Comparison of ENCODE assay signal across 8 cellular contexts in the genomic region with DNA sequence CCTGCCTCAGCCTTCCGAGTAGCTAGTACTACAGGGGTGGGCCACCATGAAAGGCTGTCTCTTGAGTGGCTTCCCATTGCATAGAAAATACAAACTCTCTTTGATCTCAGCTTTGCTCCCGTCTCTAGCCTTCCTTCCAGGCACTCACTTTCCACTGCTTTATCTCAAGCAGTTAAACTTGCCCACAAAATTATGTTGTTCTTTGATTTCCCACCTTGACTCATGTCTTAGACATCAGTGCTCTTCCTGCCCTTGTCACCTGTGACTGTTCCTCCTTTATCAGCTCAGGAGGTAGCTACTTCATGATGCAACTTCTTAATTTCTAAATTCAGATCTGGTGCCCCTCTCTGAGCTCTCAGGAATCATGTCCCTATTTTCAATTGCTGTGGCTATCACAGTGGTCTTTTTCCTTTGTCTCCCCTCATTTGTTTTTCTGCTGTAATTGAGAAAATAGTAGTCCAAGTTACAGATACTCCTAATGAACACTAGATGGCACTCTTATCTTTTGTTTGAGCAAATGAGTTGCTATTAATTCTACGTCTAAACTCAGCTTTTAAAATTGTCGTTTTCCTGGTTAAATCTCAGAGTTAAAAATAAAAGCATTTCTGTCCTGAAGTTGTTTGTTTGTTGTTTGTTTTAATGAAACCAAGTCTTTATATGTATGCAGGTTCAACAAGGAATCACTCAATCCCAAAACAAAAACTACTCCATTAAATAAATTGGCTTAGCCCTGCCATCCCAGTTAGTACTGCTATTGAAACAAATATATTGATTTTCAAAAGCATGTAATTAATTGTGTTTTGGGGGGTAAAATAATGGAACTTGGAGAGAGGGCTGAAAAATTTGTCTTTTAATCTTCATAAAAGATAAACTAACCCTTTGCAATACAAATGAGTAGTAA. TPM values are rescaled to one million over a fixed set of nuclear protein-coding genes. Genes with fewer than 3 reads are reported as not detected.
A peak's percentile ranks its signal among the peaks of the same experiment; 100 is the strongest.
DNase-seq lines count a peak whose midpoint lies in the region; ATAC-seq, FAIRE-seq and TF ChIP-seq lines count a peak whose summit lies in the region.

No MANE protein-coding gene starts in this region.

- peak; percentile 92 for FAIRE-seq in GM12878 (lab: Jason Lieb, UNC)

- no peaks in the 10 kb centered on the region for H3K4me1 ChIP-seq in GM12878 (ENCODE audit: control insufficient read depth, insufficient read depth, low read length)

- no peak overlapping the region for H3K4me3 ChIP-seq in BJ (ENCODE audit: low read depth, low read length)
- H3K4me3 ChIP-seq in GM12878, result no peak overlapping the region

- CTCF ChIA-PET in BJ (lab: Yijun Ruan, JAX) (interaction anchor here (0.6 to 7.4 kb wide), 33 partner anchors 8 to 767 kb away, joined by 3 to 207 read pairs (median 4); partner anchors contain the start of gene ESCO1), GM12878 (lab: Yijun Ruan, JAX) (interaction anchor here (0.5 to 4.4 kb wide), 21 partner anchors 9 to 764 kb away, joined by 3 to 53 read pairs (median 3); no protein-coding TSS in a partner anchor)

- no peaks in the 10 kb centered on the region for H4K20me1 ChIP-seq in GM12878 (ENCODE audit: control insufficient read depth, insufficient read depth)

- RAD21 ChIA-PET in GM12878 (lab: Charles Lee; ENCODE audit: unreplicated experiment), result interaction anchor here (0.6 to 2.0 kb wide), 9 partner anchors 14 to 1368 kb away, joined by 3 to 6 read pairs (median 3); no protein-coding TSS in a partner anchor

- TF ChIP-seq CTCF in BJ (IDR thresholded peaks at IDR 0.05; ENCODE audit: insufficient read depth, low read depth, low read length), result peak; percentile 61
- peak; percentile 36 to 67 (median 53); a peak in 5 of 6 replicates for TF ChIP-seq CTCF in GM12878 (IDR thresholded peaks at IDR 0.05 in 2 of 3, conservative IDR thresholded peaks at IDR 0.05 in 1 of 3; ENCODE audit: control insufficient read depth in 2 of 3, extremely low read depth in 1 of 3, insufficient read depth in 1 of 3, low read depth in 3 of 3, low read length in 3 of 3)

- WGBS in GM12878 (ENCODE audit: insufficient coverage, insufficient replicate concordance, low lambda C conversion rate, missing lambda C conversion rate), result 2% methylated on average over 4 of the region's 4 CpGs

- BruUV-seq in GM12878 (replicated peaks; lab: Mats Ljungman, UMichigan), result no TSS peak

- in situ Hi-C loops in GM12878 (cut with MboI), result loop anchor here (5.0 to 25.0 kb wide), 3 partner anchors 108 to 760 kb away; no protein-coding TSS in a partner anchor

- H3K27ac ChIP-seq in GM12878 (ENCODE audit: control insufficient read depth, insufficient read depth), result no peak overlapping the region

- TF ChIP-seq EP300 in GM12878 (IDR thresholded peaks at IDR 0.05; ENCODE audit: borderline replicate concordance in 1 of 2, control insufficient read depth in 1 of 2, low read depth in 2 of 2, low read length in 2 of 2), result no peak

- DNase-seq in BJ (ENCODE audit: low read depth) (no peak), NCI-H2196 treated with DMSO at 0.1 percent for 48 hours (lab: John Stamatoyannopoulos, UW; ENCODE audit: unreplicated experiment) (peak; percentile 39), GM12878 (ENCODE audit: low read depth, low spot score) (no peak), left lobe of liver (ENCODE audit: low spot score) (no peak)

- H3K9me3 ChIP-seq in GM12878 (replicated peaks; ENCODE audit: control insufficient read depth, insufficient read depth, low read length), result no peaks in the 10 kb centered on the region

- TF ChIP-seq POLR2A in GM12878 (IDR thresholded peaks at IDR 0.05; ENCODE audit: low read depth, low read length), result no peak

- intact Hi-C loops in GM12878 (cut with micrococcal nuclease; ENCODE audit: unreplicated experiment), result loop anchor here (1.0 to 10.0 kb wide), 9 partner anchors 190 to 1510 kb away; no protein-coding TSS in a partner anchor

- peak; percentile 81 for TF ChIP-seq RAD21 in GM12878 (IDR thresholded peaks at IDR 0.05; ENCODE audit: insufficient read depth, low read depth, low read length)

- no peak overlapping the region for H3K9ac ChIP-seq in GM12878 (ENCODE audit: control insufficient read depth, insufficient read depth, low read length)

- H3K36me3 ChIP-seq in BJ (ENCODE audit: control insufficient read depth, insufficient read depth, low read length), result no peaks in the 10 kb centered on the region
- H3K36me3 ChIP-seq in GM12878 (ENCODE audit: control insufficient read depth in 2 of 2, insufficient read depth in 2 of 2, low read length in 1 of 2), result no peaks in the 10 kb centered on the region

- peaks cover 2% of the 10 kb centered on the region for H3K27me3 ChIP-seq in BJ (ENCODE audit: control insufficient read depth, insufficient read depth, low read length)
- H3K27me3 ChIP-seq in GM12878 (replicated peaks in 1 of 2; ENCODE audit: control insufficient read depth in 2 of 2, insufficient read depth in 2 of 2, low read length in 1 of 2), result no peaks in the 10 kb centered on the region

- SMC1A ChIA-PET in GM12878 (lab: Charles Lee; ENCODE audit: uncharacterized antibody, unreplicated experiment), result interaction anchor here (0.9 to 3.3 kb wide), 7 partner anchors 11 to 664 kb away, joined by 3 to 19 read pairs (median 7); no protein-coding TSS in a partner anchor

- no peak overlapping the region for H2AFZ ChIP-seq in GM12878 (ENCODE audit: control insufficient read depth, low read depth, low read length)

- H3K79me2 ChIP-seq in GM12878 (ENCODE audit: control insufficient read depth, insufficient read depth, low read length), result no peaks in the 10 kb centered on the region

- no peak overlapping the region for H3K4me2 ChIP-seq in GM12878 (ENCODE audit: control insufficient read depth, insufficient read depth)

- POLR2A ChIA-PET in BJ (lab: Charles Lee) (no interaction called here), GM12878 (lab: Charles Lee) (no interaction called here)

- ATAC-seq in GM19043 (IDR thresholded peaks at IDR 0.05; ENCODE audit: low read depth, unreplicated experiment) (peak; percentile 51), GM12878 (peak; percentile 55; the same call in 1 of the 3 replicates), left lobe of liver (peak; percentile 85), HG03521 (IDR thresholded peaks at IDR 0.05; ENCODE audit: unreplicated experiment) (no peak), GM19455 (IDR thresholded peaks at IDR 0.05; ENCODE audit: unreplicated experiment) (no peak), GM18519 (IDR thresholded peaks at IDR 0.05; ENCODE audit: low FRiP score, unreplicated experiment) (no peak)

TF ChIP-seq in GM12878, 131 proteins besides CTCF, POLR2A, EP300 and RAD21:
- peak; percentile 57; the same call in 1 of the 2 replicates for TF ChIP-seq SMC3 (IDR thresholded peaks at IDR 0.05; ENCODE audit: borderline replicate concordance, low read length)
- TF ChIP-seq ZNF622 (IDR thresholded peaks at IDR 0.05), result no peak
TF ChIP-seq in GM12878: peak in this region for 1.

RNA-seq across cellular contexts. Expression of gene GREB1L, which starts 46.9 kb away (rescaled TPM):
- polyA plus RNA-seq in BJ (2011; rRNA removed) (2.7 TPM in 2 replicates), GM12878 (2011; rRNA removed) (0.11 and 0.20 TPM in 2 replicates), GM12878 (2014; fragmentation: Illumina TruSeq; extraction: Trizol) (0.03 and 0.06 TPM in 2 replicates), GM12878 (2014; fragmentation: Nextera tagmentation; extraction: Ambion mirVana) (under 1 TPM; under 0.01 to 0.03 TPM), GM12878 (2014; rRNA removed) (0.01 and 0.03 TPM in 2 replicates), GM12878 (2016; fragmentation: Nextera tagmentation; extraction: Ambion mirVana) (under 1 TPM; 0.03 to 0.05 TPM)
- 3.0 and 3.7 TPM in 2 replicates for polyA minus RNA-seq in BJ (2011; rRNA and poly(A)+ RNA removed)
- not detected in 2 replicates for total RNA-seq in GM12878 (2013; cell fraction: nucleolus; rRNA removed)
- total RNA-seq in GM12878 (2014; rRNA removed) (0.05 and 0.06 TPM in 2 replicates), GM12878 (2014; rRNA removed; fragmentation: Illumina TruSeq; extraction: Trizol) (under 0.01 and 0.14 TPM in 2 replicates), GM12878 (2021) (0.03 TPM in 1 of 2 replicates, not detected in the other), left lobe of liver (4.3 TPM)
- polyA plus RNA-seq in GM12878 (2011; ENCODE audit: low read depth), result 0.09 TPM
- polyA plus RNA-seq in GM12878 (2011; cell fraction: cytosol; rRNA removed), result 0.01 and 0.12 TPM in 2 replicates
- polyA plus RNA-seq in GM12878 (2011; cell fraction: nucleus; rRNA removed), result 0.01 TPM in 1 of 2 replicates, not detected in the other
- polyA plus RNA-seq in GM12878 (2012), result 0.10 and 0.12 TPM in 2 replicates
- polyA minus RNA-seq in GM12878 (2011; rRNA and poly(A)+ RNA removed), result 0.10 TPM in 1 of 2 replicates, not detected in the other
- polyA minus RNA-seq in GM12878 (2011; cell fraction: cytosol; rRNA and poly(A)+ RNA removed), result not detected in 2 replicates
- polyA minus RNA-seq in GM12878 (2011; cell fraction: nucleus; rRNA and poly(A)+ RNA removed), result 0.10 TPM in 1 of 2 replicates, not detected in the other

Comparison
In these comparisons a context has a peak if more than half of its experiments do, and no peak if none do; other contexts are left out.
1. ATAC-seq: peak in GM19043 (single experiment), GM12878 (single experiment) and left lobe of liver (single experiment); none in HG03521 (single experiment), GM19455 (single experiment) and GM18519 (single experiment).